8 cellular contexts compared by ENCODE assay signal in genomic region chr2:85584354-85584856, GRCh38. TPM values are rescaled to one million over a fixed set of nuclear protein-coding genes. Genes with fewer than 3 reads are reported as not detected.
DNase-seq lines count a peak whose midpoint lies in the region; ATAC-seq and TF ChIP-seq lines count a peak whose summit lies in the region.

VAMP5 (plus strand) TSS chr2:85584431; CDS start chr2:85584491, 60 bp downstream.

- 13 to 26% methylated on average over 32 to 52 of the region's 52 CpGs for WGBS in lung, 2 donors
- WGBS in tibial nerve, 2 donors = 1 to 3% methylated on average over 28 to 32 of the region's 52 CpGs

- H3K27me3 ChIP-seq in CD8-positive, alpha-beta memory T cell (ENCODE audit: insufficient read depth, low read length, poor library complexity, severe bottlenecking) = no peaks in the 10 kb centered on the region
- H3K27me3 ChIP-seq in lung (ENCODE audit: control insufficient read depth, insufficient read depth) (no peaks in the 10 kb centered on the region), tibial nerve (no peaks in the 10 kb centered on the region)

- peak within 1 kb of the TSS; percentile 67 for H3K27ac ChIP-seq in CD8-positive, alpha-beta memory T cell (ENCODE audit: low read depth, low read length)
- H3K27ac ChIP-seq in lung (ENCODE audit: low read depth in 1 of 2, low read length in 1 of 2) = peak within 1 kb of the TSS; percentile 83 to 95
- H3K27ac ChIP-seq in tibial nerve = peak within 1 kb of the TSS; percentile 32 to 95 (median 92)

- POLR2A ChIA-PET in CD8-positive, alpha-beta memory T cell (lab: Charles Lee) = interaction anchor here (2.3 kb wide), 1 partner anchor 11 kb away, joined by 8 read pairs; the partner anchor contains the start of gene RNF181

- H3K36me3 Mint-ChIP-seq in CD8-positive, alpha-beta memory T cell = peaks cover 6 to 34% (median 6%) of the 10 kb centered on the region in 3 donors

- H3K4me3 Mint-ChIP-seq in CD8-positive, alpha-beta memory T cell = peak within 1 kb of the TSS; percentile 87 to 98 (median 91)

- peaks cover 0 to 1% of the 10 kb centered on the region in 2 donors for H3K27me3 Mint-ChIP-seq in CD8-positive, alpha-beta memory T cell

- ATAC-seq in GM21786 (IDR thresholded peaks at IDR 0.05; ENCODE audit: unreplicated experiment) (peak; percentile 24), SK-N-SH treated with all-trans-retinoic acid at 6 μM for 48 hours (peak; percentile 12; the same call in 1 of the 3 replicates), lung (ENCODE audit: insufficient read depth, low FRiP score) (peak; percentile 49), GM21528 (IDR thresholded peaks at IDR 0.05; ENCODE audit: low FRiP score, unreplicated experiment) (no peak)

- TF ChIP-seq POLR2A in tibial nerve (IDR thresholded peaks at IDR 0.05) = no peak

- CTCF ChIA-PET in CD8-positive, alpha-beta memory T cell (lab: Charles Lee) = interaction anchor here (1.0 to 1.5 kb wide), 3 partner anchors 32 to 53 kb away, joined by 3 to 4 read pairs (median 3); partner anchors contain the start of gene USP39

- peak within 1 kb of the TSS; percentile 92 to 97 (median 95) for H3K27ac Mint-ChIP-seq in CD8-positive, alpha-beta memory T cell

- H3K9me3 Mint-ChIP-seq in CD8-positive, alpha-beta memory T cell = no peaks in the 10 kb centered on the region

- peak in 4 of 5 donors; percentile 31 to 43 (median 42) for DNase-seq in CD8-positive, alpha-beta memory T cell
- DNase-seq in dermis microvascular lymphatic vessel endothelial cell (ENCODE audit: low read depth in 2 of 2) (peak in 1 of 2 donors; percentile 45), lung (ENCODE audit: low spot score) (no peak), tibial nerve (ENCODE audit: low spot score in 2 of 2) (no peak), hippocampal formation (lab: John Stamatoyannopoulos, UW) (no peak)

- TF ChIP-seq CTCF in lung (IDR thresholded peaks at IDR 0.05; ENCODE audit: control extremely low read depth, extremely low read depth) (no peak), tibial nerve (IDR thresholded peaks at IDR 0.05) (no peak)

- no peaks in the 10 kb centered on the region for H3K9me3 ChIP-seq in CD8-positive, alpha-beta memory T cell (ENCODE audit: low read length)
- H3K9me3 ChIP-seq in lung (ENCODE audit: control insufficient read depth in 2 of 2, insufficient read depth in 1 of 2, low read length in 1 of 2) = no peaks in the 10 kb centered on the region
- no peaks in the 10 kb centered on the region for H3K9me3 ChIP-seq in tibial nerve

- TF ChIP-seq EP300 in tibial nerve (IDR thresholded peaks at IDR 0.05) = no peak

- peak within 1 kb of the TSS; percentile 78 for H3K4me3 ChIP-seq in CD8-positive, alpha-beta memory T cell (ENCODE audit: low read length)
- H3K4me3 ChIP-seq in lung (peak within 1 kb of the TSS; percentile 56), tibial nerve (peak within 1 kb of the TSS; percentile 49 to 87 (median 57))

- H3K4me1 ChIP-seq in CD8-positive, alpha-beta memory T cell (ENCODE audit: insufficient read depth, low read length) = peaks cover 51% of the 10 kb centered on the region
- H3K4me1 ChIP-seq in lung (ENCODE audit: control insufficient read depth in 2 of 2, insufficient read depth in 2 of 2, low read length in 2 of 2) (peaks cover 10 to 35% of the 10 kb centered on the region in 2 donors), tibial nerve (peaks cover 0 to 72% (median 51%) of the 10 kb centered on the region in 4 donors)

- peaks cover 47 to 65% (median 47%) of the 10 kb centered on the region in 3 donors for H3K4me1 Mint-ChIP-seq in CD8-positive, alpha-beta memory T cell

- H3K36me3 ChIP-seq in CD8-positive, alpha-beta memory T cell (ENCODE audit: insufficient read depth, low read length) = peaks cover 4% of the 10 kb centered on the region
- H3K36me3 ChIP-seq in lung (ENCODE audit: control insufficient read depth in 2 of 2, insufficient read depth in 2 of 2, low read length in 2 of 2) = peaks cover 0 to 7% of the 10 kb centered on the region in 2 donors
- H3K36me3 ChIP-seq in tibial nerve = no peaks in the 10 kb centered on the region

TF ChIP-seq in SK-N-SH treated with all-trans-retinoic acid at 6 μM for 48 hours, 23 proteins besides CTCF, POLR2A, EP300 and RAD21:
- TF ChIP-seq TCF4 (CRISPR knock-in tag; IDR thresholded peaks at IDR 0.05; ENCODE audit: borderline replicate concordance) = no peak
- TF ChIP-seq PPARA (CRISPR knock-in tag; IDR thresholded peaks at IDR 0.05; ENCODE audit: borderline replicate concordance) = no peak
- no peak for TF ChIP-seq ARNTL (CRISPR knock-in tag; IDR thresholded peaks at IDR 0.05; ENCODE audit: borderline replicate concordance, low read depth)
- TF ChIP-seq ZC3H10 (CRISPR knock-in tag; IDR thresholded peaks at IDR 0.05) = no peak

RNA-seq across cellular contexts. Expression of gene VAMP5, which starts in this region (rescaled TPM):
- total RNA-seq in CD8-positive, alpha-beta memory T cell = 10 to 100 TPM; 26.4 to 28.0 TPM
- polyA plus RNA-seq in CD8-positive, alpha-beta memory T cell = 151 TPM
- 89.2 and 109 TPM in 2 replicates for total RNA-seq in dermis microvascular lymphatic vessel endothelial cell
- total RNA-seq in lung = 10 to 100 TPM; 18.5 to 68.8 TPM
- 100 to 1,000 TPM in 1 of 2 donors, 10 to 100 TPM in 1; 77.3 to 165 TPM for polyA plus RNA-seq in lung
- 10 to 100 TPM; 39.6 to 91.6 (median 55.6) TPM for total RNA-seq in tibial nerve

Comparison
In these comparisons a context has a peak if more than half of its experiments do, and no peak if none do; other contexts are left out.
1. DNase-seq: peak in CD8-positive, alpha-beta memory T cell (4 of 5); none in lung (single experiment), tibial nerve (0 of 2) and hippocampal formation (0 of 2).
2. Peak in every context shown above with its lines, with median percentiles within 50 percentile points of each other: H3K27ac ChIP-seq and H3K4me3 ChIP-seq.